Comparison of ENCODE assay signal across 8 cellular contexts in the genomic region with DNA sequence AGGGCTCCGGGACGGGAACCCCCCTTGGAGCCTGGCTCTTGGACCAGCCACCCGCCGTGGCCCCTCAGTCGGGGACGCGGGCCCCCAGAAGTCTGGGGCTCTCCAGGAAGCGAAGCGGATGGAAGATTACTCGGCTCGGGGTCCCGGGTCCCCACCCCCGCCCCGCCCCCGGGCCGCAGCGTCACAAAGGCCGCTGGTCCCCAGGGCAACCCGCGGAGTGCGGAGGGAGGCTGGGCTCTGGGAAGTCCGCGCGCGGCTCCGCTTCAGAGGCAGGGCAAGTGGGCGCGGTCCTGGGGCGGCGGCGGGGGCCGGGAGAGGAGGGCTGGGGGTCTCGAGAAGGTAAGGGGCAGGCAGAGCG. TPM values are rescaled to one million over a fixed set of nuclear protein-coding genes. Genes with fewer than 3 reads are reported as not detected.
DNase-seq lines count a peak whose midpoint lies in the region; ATAC-seq and TF ChIP-seq lines count a peak whose summit lies in the region.

A gene with protein sequence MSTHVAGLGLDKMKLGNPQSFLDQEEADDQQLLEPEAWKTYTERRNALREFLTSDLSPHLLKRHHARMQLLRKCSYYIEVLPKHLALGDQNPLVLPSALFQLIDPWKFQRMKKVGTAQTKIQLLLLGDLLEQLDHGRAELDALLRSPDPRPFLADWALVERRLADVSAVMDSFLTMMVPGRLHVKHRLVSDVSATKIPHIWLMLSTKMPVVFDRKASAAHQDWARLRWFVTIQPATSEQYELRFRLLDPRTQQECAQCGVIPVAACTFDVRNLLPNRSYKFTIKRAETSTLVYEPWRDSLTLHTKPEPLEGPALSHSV (plus strand): TSS at position 227 of the 358 bp plus-strand sequence. CDS start 1,505 bp downstream, outside the sequence.

- H3K4me1 ChIP-seq in CD4-positive, CD25-positive, alpha-beta regulatory T cell (ENCODE audit: control insufficient read depth, insufficient read depth, low read length, poor library complexity, severe bottlenecking) = peaks cover 28% of the 10 kb centered on the region
- peaks cover 11% of the 10 kb centered on the region for H3K4me1 ChIP-seq in body of pancreas

- peak within 1 kb of the TSS; percentile 37 for H3K4me3 ChIP-seq in CD4-positive, CD25-positive, alpha-beta regulatory T cell (ENCODE audit: low read depth, low read length)
- peak within 1 kb of the TSS; percentile 25 to 27 for H3K4me3 ChIP-seq in body of pancreas

- H3K27ac Mint-ChIP-seq in CD4-positive, CD25-positive, alpha-beta regulatory T cell = peak within 1 kb of the TSS; percentile 81 to 92 (median 91)

- peak within 1 kb of the TSS; percentile 70 to 88 (median 77) for H3K4me3 Mint-ChIP-seq in CD4-positive, CD25-positive, alpha-beta regulatory T cell

- H3K36me3 Mint-ChIP-seq in CD4-positive, CD25-positive, alpha-beta regulatory T cell = no peaks in the 10 kb centered on the region

- H3K27me3 ChIP-seq in CD4-positive, CD25-positive, alpha-beta regulatory T cell (ENCODE audit: control insufficient read depth, insufficient read depth, low read length) = no peaks in the 10 kb centered on the region
- no peaks in the 10 kb centered on the region for H3K27me3 ChIP-seq in body of pancreas

- 0 to 2% methylated on average over 1 to 32 of the region's 34 CpGs for WGBS in body of pancreas, 2 donors

- H3K9me3 Mint-ChIP-seq in CD4-positive, CD25-positive, alpha-beta regulatory T cell = peaks cover 0 to 1% (median 0%) of the 10 kb centered on the region in 7 donors

- H3K9me3 ChIP-seq in CD4-positive, CD25-positive, alpha-beta regulatory T cell (ENCODE audit: control insufficient read depth in 2 of 2, low read length in 2 of 2) = no peaks in the 10 kb centered on the region
- H3K9me3 ChIP-seq in body of pancreas = no peaks in the 10 kb centered on the region

- no peak for TF ChIP-seq POLR2A in body of pancreas (IDR thresholded peaks at IDR 0.05)

- peak in 1 of 3 donors; percentile 61 for DNase-seq in CD4-positive, CD25-positive, alpha-beta regulatory T cell
- DNase-seq in OCI-M1 (lab: John Stamatoyannopoulos, UW) (peak; percentile 36), body of pancreas (peak in 1 of 4 donors; percentile 43), left kidney (ENCODE audit: low read depth, low spot score) (peak; percentile 91), H4 (ENCODE audit: low spot score) (no peak), COR-L47 (lab: John Stamatoyannopoulos, UW) (no peak)
- peak; percentile 64 for DNase-seq in stimulated activated naive CD8-positive, alpha-beta T cell treated with anti-CD3 and anti-CD28 coated beads, Interleukin-15, Interleukin-2, amounts not matched to agents 100 U/mL and 50 U/mL, for 24 hours

- H3K27ac ChIP-seq in CD4-positive, CD25-positive, alpha-beta regulatory T cell (ENCODE audit: insufficient read depth, low read length, poor library complexity, severe bottlenecking) = peak within 1 kb of the TSS; percentile 81
- no peak within 1 kb of the TSS for H3K27ac ChIP-seq in body of pancreas

- H3K36me3 ChIP-seq in CD4-positive, CD25-positive, alpha-beta regulatory T cell (ENCODE audit: control insufficient read depth, insufficient read depth, low read length) = no peaks in the 10 kb centered on the region
- no peaks in the 10 kb centered on the region for H3K36me3 ChIP-seq in body of pancreas (replicated peaks in 1 of 2; ENCODE audit: insufficient read depth in 1 of 2, low read depth in 2 of 2)

- H3K27me3 Mint-ChIP-seq in CD4-positive, CD25-positive, alpha-beta regulatory T cell = peaks cover 13% of the 10 kb centered on the region

- intact Hi-C loops in body of pancreas (cut with DNase I) = no loop called here

- H3K4me1 Mint-ChIP-seq in CD4-positive, CD25-positive, alpha-beta regulatory T cell = peaks cover 0 to 30% (median 9%) of the 10 kb centered on the region in 4 donors

- peak in 1 of 2 donors; percentile 3 for ATAC-seq in CD4-positive, CD25-positive, alpha-beta regulatory T cell (ENCODE audit: low read depth in 2 of 2)
- ATAC-seq in GM21619 (IDR thresholded peaks at IDR 0.05; ENCODE audit: unreplicated experiment) (peak; percentile 13), body of pancreas (peak; percentile 28)
- ATAC-seq in stimulated activated naive CD8-positive, alpha-beta T cell treated with anti-CD3 and anti-CD28 coated beads, Interleukin-15, Interleukin-2, amounts not matched to agents 100 U/mL and 50 U/mL, for 24 hours = peak; percentile 20

- no peak for TF ChIP-seq CTCF in body of pancreas (IDR thresholded peaks at IDR 0.05)

RNA-seq across cellular contexts. Expression of the gene that starts here (rescaled TPM):
- 1.5 TPM for total RNA-seq in CD4-positive, CD25-positive, alpha-beta regulatory T cell
- under 1 TPM; 0.07 to 0.94 (median 0.18) TPM for polyA plus RNA-seq in CD4-positive, CD25-positive, alpha-beta regulatory T cell
- 1 to 10 TPM in 1 of 2 donors, under 1 TPM in 1; 0.66 to 2.9 TPM for total RNA-seq in body of pancreas
- not detected in 2 replicates for total RNA-seq in H4 (2014; rRNA removed; shearing (Covaris generic))

Comparison
In these comparisons a context has a peak if more than half of its experiments do, and no peak if none do; other contexts are left out.
1. DNase-seq: peak in OCI-M1 (single experiment), left kidney (single experiment) and stimulated activated naive CD8-positive, alpha-beta T cell treated with anti-CD3 and anti-CD28 coated beads, Interleukin-15, Interleukin-2, amounts not matched to agents 100 U/mL and 50 U/mL, for 24 hours (single experiment); none in H4 (single experiment) and COR-L47 (single experiment).